20 cellular contexts compared by ENCODE assay signal in the genomic region with DNA sequence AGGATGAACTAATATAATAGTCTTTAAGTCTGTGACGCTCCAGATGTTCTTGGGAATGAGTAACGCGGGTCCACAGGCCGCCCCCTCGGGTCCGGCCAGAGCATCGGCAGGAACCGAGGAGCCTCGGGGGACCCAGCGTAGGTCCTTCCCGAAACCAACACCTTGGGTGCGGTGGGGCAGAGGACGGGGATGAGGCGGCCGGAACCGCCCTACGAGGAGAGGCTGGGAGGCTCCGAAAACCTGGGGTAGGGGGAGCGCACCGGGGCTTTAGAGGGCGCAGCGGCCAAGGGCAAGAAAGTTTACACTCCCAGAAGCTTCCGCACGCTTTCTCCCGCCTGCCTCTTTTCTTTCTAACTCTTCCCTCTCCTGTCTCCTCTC. TPM values are rescaled to one million over a fixed set of nuclear protein-coding genes. Genes with fewer than 3 reads are reported as not detected.
DNase-seq lines count a peak whose midpoint lies in the region; TF ChIP-seq lines count a peak whose summit lies in the region.
"Had no signal": no experiment of that assay in that cellular context is flagged by ENCODE, and none has a peak within 500 bp of the region (broad histone marks: within the 10 kb centered on the region; RNA-seq: fewer than 3 reads in every experiment).

No MANE protein-coding gene starts in this region.

- H3K4me3 ChIP-seq in H7 (ENCODE audit: insufficient read depth, low read depth, low read length) (peak overlapping the region; percentile 16; the same call in 1 of the 2 replicates), left ventricle myocardium inferior (no peak overlapping the region)
- H3K4me3 ChIP-seq: colonic mucosa had no signal

- H3K4me3 Mint-ChIP-seq in T-helper 1 cell treated with Interleukin-12 subunit alpha and Interleukin-12 subunit beta and Interleukin-4 antibody, amounts not matched to agents 30 μg/mL and 1 μg/mL, for 36 hours, result no peak overlapping the region
- H3K4me3 Mint-ChIP-seq in endothelial cell (ENCODE audit: unreplicated experiment), result peak overlapping the region; percentile 78
- H3K4me3 Mint-ChIP-seq in nephron progenitor cell, result peak overlapping the region; percentile 22

- DNase-seq in T-helper 1 cell (no peak), H7 (peak; percentile 85), endothelial cell (ENCODE audit: low spot score) (no peak), nephron progenitor cell (no peak), cardiac septum (ENCODE audit: low spot score) (no peak), left ventricle myocardium inferior (no peak), D341Med (ENCODE audit: low spot score) (no peak)
- DNase-seq: activated gamma-delta T cell; colonic mucosa; DMS153; GOT3; NCI-H1694; NCI-H226; RPMI8226; stimulated activated naive CD8-positive, alpha-beta T cell treated with anti-CD3 and anti-CD28 coated beads, Interleukin-15, amount 100 ng/mL, for 72 hours; SW 1271; WERI-Rb-1 had no signal

- intact Hi-C loops in cardiac septum (cut with DNase I), result no loop called here
- intact Hi-C loops in left ventricle myocardium inferior (cut with micrococcal nuclease), result no loop called here

- H3K27ac ChIP-seq in left ventricle myocardium inferior (replicated peaks), result no peak overlapping the region
- H3K27ac ChIP-seq: ascending aorta, colonic mucosa, WERI-Rb-1 had no signal

- H3K36me3 Mint-ChIP-seq in T-helper 1 cell treated with Interleukin-12 subunit alpha and Interleukin-12 subunit beta and Interleukin-4 antibody, amounts not matched to agents 30 μg/mL and 1 μg/mL, for 36 hours (ENCODE audit: low read depth), result peaks cover 7% of the 10 kb centered on the region
- peaks cover 3% of the 10 kb centered on the region for H3K36me3 Mint-ChIP-seq in endothelial cell (ENCODE audit: low read depth, unreplicated experiment)
- H3K36me3 Mint-ChIP-seq in nephron progenitor cell (ENCODE audit: low read depth), result no peaks in the 10 kb centered on the region

- H3K4me1 Mint-ChIP-seq in T-helper 1 cell treated with Interleukin-12 subunit alpha and Interleukin-12 subunit beta and Interleukin-4 antibody, amounts not matched to agents 30 μg/mL and 1 μg/mL, for 36 hours (ENCODE audit: low read depth), result peaks cover 13% of the 10 kb centered on the region
- H3K4me1 Mint-ChIP-seq in endothelial cell (ENCODE audit: unreplicated experiment), result peaks cover 21% of the 10 kb centered on the region
- H3K4me1 Mint-ChIP-seq in nephron progenitor cell, result peaks cover 20% of the 10 kb centered on the region

- peaks cover 41% of the 10 kb centered on the region for H3K4me1 ChIP-seq in left ventricle myocardium inferior
- H3K4me1 ChIP-seq: colonic mucosa had no signal

- H3K27me3 Mint-ChIP-seq in T-helper 1 cell treated with Interleukin-12 subunit alpha and Interleukin-12 subunit beta and Interleukin-4 antibody, amounts not matched to agents 30 μg/mL and 1 μg/mL, for 36 hours (ENCODE audit: low read depth), result peaks cover 70% of the 10 kb centered on the region
- peaks cover 41% of the 10 kb centered on the region for H3K27me3 Mint-ChIP-seq in endothelial cell (ENCODE audit: unreplicated experiment)
- peaks cover 97% of the 10 kb centered on the region for H3K27me3 Mint-ChIP-seq in nephron progenitor cell (ENCODE audit: low read depth, poor library complexity)

- H3K9me3 Mint-ChIP-seq in T-helper 1 cell treated with Interleukin-12 subunit alpha and Interleukin-12 subunit beta and Interleukin-4 antibody, amounts not matched to agents 30 μg/mL and 1 μg/mL, for 36 hours, result peaks cover 7% of the 10 kb centered on the region
- no peaks in the 10 kb centered on the region for H3K9me3 Mint-ChIP-seq in endothelial cell (ENCODE audit: unreplicated experiment)
- peaks cover 21% of the 10 kb centered on the region for H3K9me3 Mint-ChIP-seq in nephron progenitor cell
- H3K9me3 Mint-ChIP-seq: stimulated activated naive CD8-positive, alpha-beta T cell treated with anti-CD3 and anti-CD28 coated beads, Interleukin-15, amount 100 ng/mL, for 72 hours had no signal

- H3K36me3 ChIP-seq in H7 (replicated peaks; ENCODE audit: control insufficient read depth, insufficient read depth, low read length) (no peaks in the 10 kb centered on the region), left ventricle myocardium inferior (no peaks in the 10 kb centered on the region)
- H3K36me3 ChIP-seq: ascending aorta, colonic mucosa, WERI-Rb-1 had no signal

- peaks cover 87% of the 10 kb centered on the region for H3K27me3 ChIP-seq in H7 (ENCODE audit: control insufficient read depth, insufficient read depth, low read length)
- peaks cover 100% of the 10 kb centered on the region for H3K27me3 ChIP-seq in left ventricle myocardium inferior (ENCODE audit: low read depth)

- H3K27ac Mint-ChIP-seq in T-helper 1 cell treated with Interleukin-12 subunit alpha and Interleukin-12 subunit beta and Interleukin-4 antibody, amounts not matched to agents 30 μg/mL and 1 μg/mL, for 36 hours, result peak overlapping the region; percentile 76
- no peak overlapping the region for H3K27ac Mint-ChIP-seq in endothelial cell (ENCODE audit: unreplicated experiment)
- H3K27ac Mint-ChIP-seq in nephron progenitor cell, result no peak overlapping the region
- H3K27ac Mint-ChIP-seq: stimulated activated naive CD8-positive, alpha-beta T cell treated with anti-CD3 and anti-CD28 coated beads, Interleukin-15, amount 100 ng/mL, for 72 hours had no signal

- H3K9me3 ChIP-seq in left ventricle myocardium inferior (replicated peaks), result peaks cover 19% of the 10 kb centered on the region
- H3K9me3 ChIP-seq: ascending aorta, colonic mucosa had no signal

- TF ChIP-seq CTCF in endothelial cell (IDR thresholded peaks at IDR 0.05; ENCODE audit: unreplicated experiment), result no peak
- TF ChIP-seq CTCF in nephron progenitor cell (IDR thresholded peaks at IDR 0.05), result no peak
- no peak for TF ChIP-seq CTCF in left ventricle myocardium inferior (IDR thresholded peaks at IDR 0.05; ENCODE audit: borderline replicate concordance)

RNA-seq across cellular contexts. Expression of a gene that starts 7.1 kb away (rescaled TPM):
- total RNA-seq in H7 (2014; rRNA removed; shearing (Covaris generic)), result 0.10 TPM in 1 of 2 replicates, not detected in the other
- total RNA-seq in endothelial cell (ENCODE audit: unreplicated experiment) (not detected), cardiac septum (0.08 TPM), left ventricle myocardium inferior (not detected)
- total RNA-seq: ascending aorta, colonic mucosa, urinary bladder had no signal
